18 cellular contexts compared by ENCODE assay signal in genomic region chr7:22550514-22551010, GRCh38. TPM values are rescaled to one million over a fixed set of nuclear protein-coding genes. Genes with fewer than 3 reads are reported as not detected.
DNase-seq lines count a peak whose midpoint lies in the region; ATAC-seq, FAIRE-seq and TF ChIP-seq lines count a peak whose summit lies in the region.
"Had no signal": no experiment of that assay in that cellular context is flagged by ENCODE, and none has a peak within 500 bp of the region (broad histone marks: within the 10 kb centered on the region; RNA-seq: fewer than 3 reads in every experiment).

No MANE protein-coding gene starts in this region.

- H3K27ac Mint-ChIP-seq in activated CD8-positive, alpha-beta T cell treated with anti-CD3 and anti-CD28 coated beads for 36 hours = no peak overlapping the region
- H3K27ac Mint-ChIP-seq in activated CD8-positive, alpha-beta T cell treated with anti-CD3 and anti-CD28 coated beads, Interleukin-2, amount 10 ng/mL, durations not matched to agents 7 days and 5 days = no peak overlapping the region
- no peak overlapping the region for H3K27ac Mint-ChIP-seq in WTC11
- H3K27ac Mint-ChIP-seq: activated CD4-positive, alpha-beta T cell treated with anti-CD3 and anti-CD28 coated beads, Interleukin-2, amount 10 ng/mL, durations not matched to agents 24 days and 14 days; activated T-helper 1 cell treated with anti-CD3 and anti-CD28 coated beads, Interleukin-12 subunit alpha, Interleukin-12 subunit beta, Interleukin-2, Interleukin-4 antibody, amounts not matched to agents 30 ng/mL and 10 ng/mL and 1 ng/mL, durations not matched to agents 14 hours and 24 hours and 36 hours had no signal

- in situ Hi-C loops in KBM-7 (cut with MboI; ENCODE audit: low pct_unique_long_range_greater_than_20kb, low sequenced_read_pairs) = no loop called here

- no peaks in the 10 kb centered on the region for H3K9me1 ChIP-seq in keratinocyte (ENCODE audit: control insufficient read depth, extremely low read depth, insufficient read depth, low read length)

- H3K4me3 Mint-ChIP-seq in activated CD8-positive, alpha-beta T cell treated with anti-CD3 and anti-CD28 coated beads for 36 hours = no peak overlapping the region
- H3K4me3 Mint-ChIP-seq in activated CD8-positive, alpha-beta T cell treated with anti-CD3 and anti-CD28 coated beads, Interleukin-2, amount 10 ng/mL, durations not matched to agents 7 days and 5 days = no peak overlapping the region
- H3K4me3 Mint-ChIP-seq in WTC11 = peak overlapping the region; percentile 83

- peaks cover 56% of the 10 kb centered on the region for H3K27me3 Mint-ChIP-seq in activated CD8-positive, alpha-beta T cell treated with anti-CD3 and anti-CD28 coated beads for 36 hours
- H3K27me3 Mint-ChIP-seq in activated CD8-positive, alpha-beta T cell treated with anti-CD3 and anti-CD28 coated beads, Interleukin-2, amount 10 ng/mL, durations not matched to agents 7 days and 5 days (ENCODE audit: low read depth) = peaks cover 58% of the 10 kb centered on the region
- H3K27me3 Mint-ChIP-seq in WTC11 (ENCODE audit: low read depth) = peaks cover 4% of the 10 kb centered on the region; the same call in 1 of the 2 replicates

- intact Hi-C loops in activated CD8-positive, alpha-beta T cell treated with anti-CD3 and anti-CD28 coated beads for 36 hours (cut with micrococcal nuclease) = no loop called here
- intact Hi-C loops in esophagus muscularis mucosa (cut with DNase I) = no loop called here

- no peaks in the 10 kb centered on the region for H3K36me3 Mint-ChIP-seq in activated CD8-positive, alpha-beta T cell treated with anti-CD3 and anti-CD28 coated beads for 36 hours (ENCODE audit: low read depth)
- H3K36me3 Mint-ChIP-seq in activated CD8-positive, alpha-beta T cell treated with anti-CD3 and anti-CD28 coated beads, Interleukin-2, amount 10 ng/mL, durations not matched to agents 7 days and 5 days (ENCODE audit: low read depth) = no peaks in the 10 kb centered on the region
- no peaks in the 10 kb centered on the region for H3K36me3 Mint-ChIP-seq in WTC11

- H3K4me1 ChIP-seq in keratinocyte (ENCODE audit: control insufficient read depth, extremely low read depth, insufficient read depth, low read length) = peaks cover 16% of the 10 kb centered on the region
- H3K4me1 ChIP-seq in suprapubic skin = peaks cover 13% of the 10 kb centered on the region
- peaks cover 8 to 14% (median 11%) of the 10 kb centered on the region in 4 donors for H3K4me1 ChIP-seq in esophagus muscularis mucosa

- H3K27me3 ChIP-seq in keratinocyte (ENCODE audit: control insufficient read depth, extremely low read depth, insufficient read depth, low read length) (peaks cover 14% of the 10 kb centered on the region), suprapubic skin (peaks cover 56% of the 10 kb centered on the region), esophagus muscularis mucosa (peaks cover 0 to 55% (median 9%) of the 10 kb centered on the region in 4 donors)
- H3K27me3 ChIP-seq: ascending aorta had no signal

- TF ChIP-seq EP300 in suprapubic skin (IDR thresholded peaks at IDR 0.05) = no peak
- TF ChIP-seq EP300 in esophagus muscularis mucosa (IDR thresholded peaks at IDR 0.05) = no peak

- no peak overlapping the region for H2AFZ ChIP-seq in keratinocyte (ENCODE audit: control insufficient read depth, low read length)

- H3K9me3 ChIP-seq in keratinocyte (ENCODE audit: control insufficient read depth, low read depth, low read length) (no peaks in the 10 kb centered on the region), suprapubic skin (no peaks in the 10 kb centered on the region), esophagus muscularis mucosa (no peaks in the 10 kb centered on the region)
- H3K9me3 ChIP-seq: ascending aorta, Caco-2, stomach had no signal

- peak; percentile 75 for FAIRE-seq in keratinocyte (lab: Jason Lieb, UNC)
- FAIRE-seq: frontal cortex, HTR-8/SVneo, RCC 7860 had no signal

- TF ChIP-seq POLR2A in suprapubic skin (IDR thresholded peaks at IDR 0.05) (no peak), esophagus muscularis mucosa (IDR thresholded peaks at IDR 0.05; ENCODE audit: low read depth) (no peak)

- H3K4me3 ChIP-seq in keratinocyte (ENCODE audit: control insufficient read depth in 2 of 3, extremely low read depth in 1 of 3, insufficient read depth in 2 of 3, low read depth in 1 of 3, low read length in 3 of 3) (peak overlapping the region in 1 of 3 experiments; percentile 69), suprapubic skin (peak overlapping the region; percentile 35), esophagus muscularis mucosa (peak overlapping the region in 2 of 4 donors; percentile 33 to 35)

- H4K20me1 ChIP-seq in keratinocyte (ENCODE audit: control insufficient read depth, extremely low read depth, insufficient read depth, low read length) = no peaks in the 10 kb centered on the region

- no peaks in the 10 kb centered on the region for H3K79me2 ChIP-seq in keratinocyte (ENCODE audit: control insufficient read depth, insufficient read depth, low read length)

- no peak overlapping the region for H3K27ac ChIP-seq in keratinocyte (ENCODE audit: control insufficient read depth, insufficient read depth, low read length)
- no peak overlapping the region for H3K27ac ChIP-seq in suprapubic skin
- no peak overlapping the region for H3K27ac ChIP-seq in esophagus muscularis mucosa (replicated peaks in 1 of 4)
- H3K27ac ChIP-seq: ascending aorta, dorsolateral prefrontal cortex, stomach had no signal

- TF ChIP-seq CTCF in activated CD8-positive, alpha-beta T cell treated with anti-CD3 and anti-CD28 coated beads for 36 hours (IDR thresholded peaks at IDR 0.05) = peak; percentile 11
- TF ChIP-seq CTCF in WTC11 (IDR thresholded peaks at IDR 0.05) = no peak; the same call in 1 of the 2 replicates
- TF ChIP-seq CTCF in keratinocyte (optimal IDR thresholded peaks at IDR 0.05 in 1 of 3, IDR thresholded peaks at IDR 0.05 in 1 of 3, conservative IDR thresholded peaks at IDR 0.05 in 1 of 3; ENCODE audit: extremely low read depth in 1 of 3, insufficient read depth in 2 of 3, low read length in 3 of 3) = no peak
- no peak for TF ChIP-seq CTCF in suprapubic skin (IDR thresholded peaks at IDR 0.05)
- no peak for TF ChIP-seq CTCF in esophagus muscularis mucosa (IDR thresholded peaks at IDR 0.05)

- CTCF ChIA-PET in activated CD8-positive, alpha-beta T cell treated with anti-CD3 and anti-CD28 coated beads for 36 hours (lab: Charles Lee) = interaction anchor here (15.1 kb wide), 1 partner anchor 178 kb away, joined by 392 read pairs; the partner anchor contains the start of gene IL6
- CTCF ChIA-PET in activated CD8-positive, alpha-beta T cell treated with anti-CD3 and anti-CD28 coated beads, Interleukin-2, amount 10 ng/mL, durations not matched to agents 7 days and 5 days (lab: Charles Lee) = interaction anchor here (1.9 kb wide), 1 partner anchor 232 kb away, joined by 6 read pairs; no protein-coding TSS in a partner anchor
- CTCF ChIA-PET in WTC11 (lab: Charles Lee) = interaction anchor here (1.0 kb wide), 1 partner anchor 177 kb away, joined by 4 read pairs; the partner anchor contains the start of gene IL6

- dilution Hi-C loops in keratinocyte (cut with MboI; ENCODE audit: extremely low pct_ligation_motif_present, low sequenced_read_pairs) = loop anchor here (25.0 kb wide), 1 partner anchor 187 kb away; the partner anchor contains the start of gene IL6

- POLR2A ChIA-PET in activated CD8-positive, alpha-beta T cell treated with anti-CD3 and anti-CD28 coated beads for 36 hours (lab: Charles Lee) = no interaction called here
- POLR2A ChIA-PET in activated CD8-positive, alpha-beta T cell treated with anti-CD3 and anti-CD28 coated beads, Interleukin-2, amount 10 ng/mL, durations not matched to agents 7 days and 5 days (lab: Charles Lee) = no interaction called here
- POLR2A ChIA-PET in WTC11 (lab: Charles Lee) = no interaction called here

- no peak for DNase-seq in activated CD8-positive, alpha-beta T cell treated with anti-CD3 and anti-CD28 coated beads for 36 hours
- DNase-seq in activated CD8-positive, alpha-beta T cell treated with anti-CD3 and anti-CD28 coated beads, Interleukin-2, amount 10 ng/mL, durations not matched to agents 7 days and 5 days = no peak
- DNase-seq in WTC11 (ENCODE audit: low spot score) (no peak), keratinocyte (ENCODE audit: low read depth, low spot score) (no peak), suprapubic skin (ENCODE audit: low spot score in 2 of 2) (no peak), KBM-7 (no peak), esophagus muscularis mucosa (ENCODE audit: extremely low spot score) (no peak), NCI-H146 (lab: John Stamatoyannopoulos, UW) (no peak)
- DNase-seq: Caco-2, dorsolateral prefrontal cortex, stomach had no signal

- H3K4me1 Mint-ChIP-seq in activated CD8-positive, alpha-beta T cell treated with anti-CD3 and anti-CD28 coated beads for 36 hours (ENCODE audit: low read depth) = peaks cover 9% of the 10 kb centered on the region
- H3K4me1 Mint-ChIP-seq in activated CD8-positive, alpha-beta T cell treated with anti-CD3 and anti-CD28 coated beads, Interleukin-2, amount 10 ng/mL, durations not matched to agents 7 days and 5 days (ENCODE audit: low read depth) = peaks cover 22% of the 10 kb centered on the region
- peaks cover 19% of the 10 kb centered on the region for H3K4me1 Mint-ChIP-seq in WTC11

- H3K9me3 Mint-ChIP-seq in activated CD8-positive, alpha-beta T cell treated with anti-CD3 and anti-CD28 coated beads for 36 hours = no peaks in the 10 kb centered on the region
- no peaks in the 10 kb centered on the region for H3K9me3 Mint-ChIP-seq in activated CD8-positive, alpha-beta T cell treated with anti-CD3 and anti-CD28 coated beads, Interleukin-2, amount 10 ng/mL, durations not matched to agents 7 days and 5 days (ENCODE audit: insufficient read depth)
- no peaks in the 10 kb centered on the region for H3K9me3 Mint-ChIP-seq in WTC11
- H3K9me3 Mint-ChIP-seq: activated CD4-positive, alpha-beta T cell treated with anti-CD3 and anti-CD28 coated beads, Interleukin-2, amount 10 ng/mL, durations not matched to agents 24 days and 14 days; activated T-helper 1 cell treated with anti-CD3 and anti-CD28 coated beads, Interleukin-12 subunit alpha, Interleukin-12 subunit beta, Interleukin-2, Interleukin-4 antibody, amounts not matched to agents 30 ng/mL and 10 ng/mL and 1 ng/mL, durations not matched to agents 14 hours and 24 hours and 36 hours had no signal

- peak overlapping the region; percentile 84 for H3K4me2 ChIP-seq in keratinocyte (ENCODE audit: control insufficient read depth, extremely low read depth, insufficient read depth, low read depth, low read length)

- H3K36me3 ChIP-seq in keratinocyte (ENCODE audit: control insufficient read depth in 2 of 2, extremely low read depth in 1 of 2, insufficient read depth in 2 of 2, low read length in 2 of 2) = no peaks in the 10 kb centered on the region
- H3K36me3 ChIP-seq in suprapubic skin = no peaks in the 10 kb centered on the region
- no peaks in the 10 kb centered on the region for H3K36me3 ChIP-seq in esophagus muscularis mucosa
- H3K36me3 ChIP-seq: ascending aorta, stomach had no signal

- H3K9ac ChIP-seq in keratinocyte (ENCODE audit: control insufficient read depth, extremely low read depth, insufficient read depth, low read length) = no peak overlapping the region

- ATAC-seq in activated CD8-positive, alpha-beta T cell treated with anti-CD3 and anti-CD28 coated beads for 36 hours = no peak
- no peak for ATAC-seq in activated CD8-positive, alpha-beta T cell treated with anti-CD3 and anti-CD28 coated beads, Interleukin-2, amount 10 ng/mL, durations not matched to agents 7 days and 5 days
- ATAC-seq in WTC11 = no peak

- WGBS in suprapubic skin = 18% methylated on average over 5 of the region's 5 CpGs
- WGBS in esophagus muscularis mucosa = 34% methylated on average over 5 of the region's 5 CpGs

RNA-seq across cellular contexts. Expression of gene STEAP1B, which starts 50.6 kb away (rescaled TPM):
- not detected for total RNA-seq in activated CD8-positive, alpha-beta T cell treated with anti-CD3 and anti-CD28 coated beads for 36 hours
- not detected for total RNA-seq in activated CD8-positive, alpha-beta T cell treated with anti-CD3 and anti-CD28 coated beads, Interleukin-2, amount 10 ng/mL, durations not matched to agents 7 days and 5 days
- total RNA-seq in WTC11 (2021) (5.4 to 6.3 TPM (median 5.5 TPM) in 3 replicates), suprapubic skin (under 1 TPM in 1 of 4 donors, not detected in 3; 0.64 TPM), esophagus muscularis mucosa (1 to 10 TPM; 1.6 to 2.2 (median 1.6) TPM)
- polyA plus RNA-seq in keratinocyte = 12.0 to 18.9 TPM (median 14.9 TPM) in 3 replicates
- polyA plus RNA-seq in keratinocyte (2011; ENCODE audit: low read depth) = 4.0 TPM
- polyA plus RNA-seq in keratinocyte (2011; cell fraction: cytosol; rRNA removed) = 8.0 and 15.4 TPM in 2 replicates
- 11.2 and 15.9 TPM in 2 replicates for polyA plus RNA-seq in keratinocyte (2011; cell fraction: nucleus; rRNA removed)
- polyA plus RNA-seq in keratinocyte (2012; ENCODE audit: low replicate concordance) = 5.3 and 11.3 TPM in 2 replicates
- 7.2 to 18.7 TPM (median 8.7 TPM) in 3 replicates for polyA minus RNA-seq in keratinocyte
- polyA minus RNA-seq in keratinocyte (2011; cell fraction: cytosol; rRNA and poly(A)+ RNA removed) = 5.9 TPM
- 5.7 and 13.7 TPM in 2 replicates for polyA minus RNA-seq in keratinocyte (2011; cell fraction: nucleus; rRNA and poly(A)+ RNA removed)
- total RNA-seq: A172, ascending aorta had no signal
